In genomic region chr11:61161190-61162091, GRCh38 we compare ENCODE assay signal across 1 cellular context.
TF ChIP-seq lines count a peak whose summit lies in the region.

VPS37C (minus strand) TSS chr11:61161426; CDS start chr11:61138829, 22,597 bp downstream.

TF ChIP-seq in K562, 482 proteins besides CTCF, POLR2A, EP300 and RAD21 (continued from another document and continues in another):
- no peak for TF ChIP-seq PATZ1 (CRISPR knock-in tag; IDR thresholded peaks at IDR 0.05; ENCODE audit: borderline replicate concordance)
- no peak for TF ChIP-seq ZNF143 (CRISPR knock-in tag; IDR thresholded peaks at IDR 0.05)
- no peak for TF ChIP-seq NFXL1 (CRISPR knock-in tag; IDR thresholded peaks at IDR 0.05)
- no peak for TF ChIP-seq BRCA1 (IDR thresholded peaks at IDR 0.05)
- TF ChIP-seq BRCA1 (CRISPR knock-in tag; IDR thresholded peaks at IDR 0.05): no peak
- TF ChIP-seq ZNF79 (CRISPR knock-in tag; IDR thresholded peaks at IDR 0.05; ENCODE audit: low read depth): no peak
- no peak for TF ChIP-seq RFX1 (IDR thresholded peaks at IDR 0.05)
- no peak for TF ChIP-seq HLTF (IDR thresholded peaks at IDR 0.05)
- no peak for TF ChIP-seq ZZZ3 (IDR thresholded peaks at IDR 0.05)
- peak; percentile 92 for TF ChIP-seq VEZF1 (CRISPR knock-in tag; IDR thresholded peaks at IDR 0.05)
- no peak for TF ChIP-seq FOXK1 (CRISPR knock-in tag; IDR thresholded peaks at IDR 0.05; ENCODE audit: borderline replicate concordance)
- TF ChIP-seq HNRNPUL1 (IDR thresholded peaks at IDR 0.05; ENCODE audit: low read length): no peak
- no peak for TF ChIP-seq MYNN (IDR thresholded peaks at IDR 0.05)
- no peak for TF ChIP-seq MYNN (CRISPR knock-in tag; IDR thresholded peaks at IDR 0.05)
- no peak for TF ChIP-seq MYBL2 (IDR thresholded peaks at IDR 0.05; ENCODE audit: low read depth)
- TF ChIP-seq MYBL2 (CRISPR knock-in tag; IDR thresholded peaks at IDR 0.05; ENCODE audit: borderline replicate concordance): no peak
- TF ChIP-seq ZMIZ1 (IDR thresholded peaks at IDR 0.05; ENCODE audit: low read depth in 2 of 2, low read length in 2 of 2): no peak
- TF ChIP-seq CBX3 (IDR thresholded peaks at IDR 0.05; ENCODE audit: borderline replicate concordance in 1 of 2, low read length in 2 of 2): no peak
- TF ChIP-seq TAF7 (tag; IDR thresholded peaks at IDR 0.05): no peak
- TF ChIP-seq IRF2 (CRISPR knock-in tag; IDR thresholded peaks at IDR 0.05): no peak
- TF ChIP-seq ZNF197 (CRISPR knock-in tag; IDR thresholded peaks at IDR 0.05; ENCODE audit: low read depth): 0 out of 2 replicates have a peak, but pooled peaks have one; percentile 77
- TF ChIP-seq PHF21A (IDR thresholded peaks at IDR 0.05; ENCODE audit: borderline replicate concordance, low read depth): no peak
- no peak for TF ChIP-seq KHSRP (IDR thresholded peaks at IDR 0.05)
- TF ChIP-seq CREB5 (CRISPR knock-in tag; IDR thresholded peaks at IDR 0.05): no peak
- no peak for TF ChIP-seq MITF (IDR thresholded peaks at IDR 0.05)
- no peak for TF ChIP-seq EWSR1 (IDR thresholded peaks at IDR 0.05; ENCODE audit: borderline replicate concordance, low read depth, partially characterized antibody)
- no peak for TF ChIP-seq HMBOX1 (IDR thresholded peaks at IDR 0.05)
- no peak for TF ChIP-seq EZH2 (IDR thresholded peaks at IDR 0.05; ENCODE audit: borderline replicate concordance, low read depth, low read length)
- no peak for TF ChIP-seq ZNF655 (CRISPR knock-in tag; IDR thresholded peaks at IDR 0.05)
- TF ChIP-seq MTF1 (CRISPR knock-in tag; IDR thresholded peaks at IDR 0.05; ENCODE audit: borderline replicate concordance): no peak
- 0 out of 4 replicates have a peak, but pooled peaks of 1 of the 2 experiments have one; percentile 41 for TF ChIP-seq ETV6 (IDR thresholded peaks at IDR 0.05; ENCODE audit: borderline replicate concordance in 1 of 2, low read depth in 2 of 2, low read length in 1 of 2)
- 0 out of 2 replicates have a peak, but pooled peaks have one; percentile 70 for TF ChIP-seq ETV6 (CRISPR knock-in tag; IDR thresholded peaks at IDR 0.05; ENCODE audit: borderline replicate concordance)
- no peak for TF ChIP-seq PKNOX1 (IDR thresholded peaks at IDR 0.05)
- TF ChIP-seq NFE2 (IDR thresholded peaks at IDR 0.05; ENCODE audit: low read depth): no peak
- TF ChIP-seq ZNF586 (CRISPR knock-in tag; conservative IDR thresholded peaks at IDR 0.05): no peak
- peak; percentile 69 for TF ChIP-seq HMGN3 (IDR thresholded peaks at IDR 0.05; ENCODE audit: borderline replicate concordance, extremely low read depth, insufficient read length, low read depth, low read length)
- no peak for TF ChIP-seq NBN (IDR thresholded peaks at IDR 0.05; ENCODE audit: low read depth)
- TF ChIP-seq GTF2F1 (IDR thresholded peaks at IDR 0.05; ENCODE audit: low read depth, low read length): 0 out of 2 replicates have a peak, but pooled peaks have one; percentile 51
- no peak for TF ChIP-seq ZNF77 (CRISPR knock-in tag; IDR thresholded peaks at IDR 0.05)
- no peak for TF ChIP-seq MCM2 (IDR thresholded peaks at IDR 0.05; ENCODE audit: low read depth)
- no peak for TF ChIP-seq HOMEZ (CRISPR knock-in tag; IDR thresholded peaks at IDR 0.05)
- no peak for TF ChIP-seq ARID3A (IDR thresholded peaks at IDR 0.05; ENCODE audit: borderline replicate concordance, low read depth, low read length)
- no peak for TF ChIP-seq ZNF23 (CRISPR knock-in tag; IDR thresholded peaks at IDR 0.05)
- TF ChIP-seq MXI1 (IDR thresholded peaks at IDR 0.05; ENCODE audit: low read depth, low read length): no peak
- 0 out of 2 replicates have a peak, but pooled peaks have one; percentile 52 for TF ChIP-seq ZHX1 (conservative IDR thresholded peaks at IDR 0.05; ENCODE audit: low read length)
